In genomic region chrX:102745513-102746133, GRCh38 we compare ENCODE assay signal across 8 cellular contexts. TPM values are rescaled to one million over a fixed set of nuclear protein-coding genes. Genes with fewer than 3 reads are reported as not detected.
DNase-seq lines count a peak whose midpoint lies in the region; ATAC-seq and TF ChIP-seq lines count a peak whose summit lies in the region.

No MANE protein-coding gene starts in this region.

- H3K4me1 ChIP-seq in right atrium auricular region = no peaks in the 10 kb centered on the region

- no peaks in the 10 kb centered on the region for H3K27me3 ChIP-seq in right atrium auricular region

- no peaks in the 10 kb centered on the region for H3K9me3 ChIP-seq in right atrium auricular region

- no peak for ATAC-seq in GM19023 (IDR thresholded peaks at IDR 0.05; ENCODE audit: unreplicated experiment)

- no peaks in the 10 kb centered on the region for H3K36me3 ChIP-seq in right atrium auricular region

- TF ChIP-seq CTCF in HFF-Myc (IDR thresholded peaks at IDR 0.05; ENCODE audit: low read depth, low read length, missing control alignments) = no peak
- no peak for TF ChIP-seq CTCF in right atrium auricular region (IDR thresholded peaks at IDR 0.05)

- DNase-seq in HFF-Myc (ENCODE audit: extremely low read depth, low read depth) (no peak), right atrium auricular region (ENCODE audit: low spot score) (no peak), DMS53 (lab: John Stamatoyannopoulos, UW) (no peak), NCI-H1694 (lab: John Stamatoyannopoulos, UW) (no peak), RKO (ENCODE audit: low spot score) (no peak)
- DNase-seq in activated CD8-positive, alpha-beta memory T cell treated with anti-CD3 and anti-CD28 coated beads, Interleukin-2, amount 50 U/mL, for 48 hours = peak; percentile 50

- H3K4me3 ChIP-seq in HFF-Myc (replicated peaks; ENCODE audit: low read depth, low read length) (peak overlapping the region; percentile 42), right atrium auricular region (peak overlapping the region; percentile 48 to 59), skin epidermis (peak overlapping the region; percentile 21 to 52 (median 44))

- H3K27ac ChIP-seq in right atrium auricular region (no peak overlapping the region), skin epidermis (peak overlapping the region in 3 of 21 experiments; percentile 9 to 44 (median 15))

RNA-seq across cellular contexts. Expression of gene GPRASP3, which starts 25.1 kb away (rescaled TPM):
- 1 to 10 TPM; 3.4 to 3.7 TPM for total RNA-seq in right atrium auricular region

RNA-seq across cellular contexts. Expression of gene GPRASP2, which starts 33.4 kb away (rescaled TPM):
- 10 to 100 TPM; 14.8 to 21.9 TPM for total RNA-seq in right atrium auricular region
